Comparison of ENCODE assay signal across 1 cellular context in the genomic region with DNA sequence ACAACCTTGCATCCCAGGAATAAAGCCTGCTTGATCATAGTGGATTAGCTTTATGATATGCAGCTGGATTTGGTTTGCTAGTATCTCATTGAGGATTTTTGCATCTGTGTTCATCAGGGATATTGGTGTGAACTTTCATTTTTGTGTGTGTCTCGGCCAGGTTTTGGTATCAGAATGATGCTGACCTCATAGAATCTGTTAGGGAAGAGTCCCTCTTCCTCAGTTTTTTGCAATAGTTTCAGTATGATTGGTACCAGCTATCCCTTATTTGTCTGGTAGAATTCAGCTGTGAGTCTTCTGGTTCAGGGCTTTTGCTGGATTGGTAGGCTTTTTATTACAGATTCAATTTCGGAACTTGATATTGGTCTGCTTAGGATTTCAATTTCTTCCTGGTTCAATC.
TF ChIP-seq lines count a peak whose summit lies in the region.

No MANE protein-coding gene starts in this region.

TF ChIP-seq in IMR-90, 13 proteins besides CTCF, POLR2A, EP300 and RAD21:
- no peak for TF ChIP-seq RCOR1 (IDR thresholded peaks at IDR 0.05; ENCODE audit: insufficient replicate concordance, low read length)
TF ChIP-seq in IMR-90: peak in this region for 0.
